In the genomic region with DNA sequence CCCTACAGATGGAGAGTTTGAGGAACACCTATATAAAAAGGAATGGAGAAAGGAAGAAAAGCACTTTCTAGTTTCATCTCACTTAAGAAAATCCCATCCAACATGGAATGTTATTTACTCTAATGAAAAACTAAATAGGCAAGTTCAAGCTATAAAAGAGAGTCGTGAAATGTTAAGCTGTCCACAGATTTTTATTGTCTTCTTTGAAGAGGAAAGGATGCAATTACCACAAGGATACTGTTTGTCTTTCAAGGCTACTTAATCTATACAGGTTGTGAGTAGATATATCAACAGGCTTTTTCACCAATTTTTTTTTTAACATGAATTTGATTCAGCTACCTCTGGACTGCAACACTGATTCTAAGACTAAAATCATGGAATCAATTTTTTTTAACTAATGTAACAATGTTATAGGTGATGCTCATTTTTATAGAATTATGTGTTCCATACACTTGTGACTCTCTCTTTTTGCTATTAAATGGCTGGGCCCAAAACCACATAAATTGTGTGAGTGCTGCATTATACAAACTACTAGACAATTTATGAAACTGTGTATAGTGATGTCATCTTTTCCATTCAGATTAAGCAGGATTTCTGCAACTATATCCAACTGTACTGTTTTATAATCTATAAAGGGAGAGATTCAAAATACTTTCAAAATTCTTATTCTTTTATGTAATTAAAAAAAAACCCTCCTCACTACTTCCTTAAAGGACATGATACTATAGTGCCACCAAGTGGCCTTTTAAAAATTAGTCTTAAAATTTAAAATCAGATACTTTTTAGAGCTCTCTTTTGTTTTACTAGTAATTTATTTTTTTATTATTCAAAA, we compare ENCODE assay signal across 8 cellular contexts. TPM values are rescaled to one million over a fixed set of nuclear protein-coding genes. Genes with fewer than 3 reads are reported as not detected.
A peak's percentile ranks its signal among the peaks of the same experiment; 100 is the strongest.
DNase-seq lines count a peak whose midpoint lies in the region; ATAC-seq and TF ChIP-seq lines count a peak whose summit lies in the region.

No MANE protein-coding gene starts in this region.

- WGBS in transverse colon (ENCODE audit: low coverage in 1 of 2), 2 donors, result 40 to 42% methylated on average over 1 of the region's 1 CpG

- TF ChIP-seq CTCF in WTC11 (IDR thresholded peaks at IDR 0.05), result no peak
- peak; percentile 50 to 69 (median 52) for TF ChIP-seq CTCF in transverse colon (IDR thresholded peaks at IDR 0.05)

- H3K9me3 Mint-ChIP-seq in WTC11, result no peaks in the 10 kb centered on the region

- H3K27me3 ChIP-seq in transverse colon, result no peaks in the 10 kb centered on the region

- no peaks in the 10 kb centered on the region for H3K4me1 Mint-ChIP-seq in WTC11

- peaks cover 0 to 24% (median 10%) of the 10 kb centered on the region in 4 donors for H3K36me3 ChIP-seq in transverse colon

- ATAC-seq in WTC11 (no peak), GM18520 (IDR thresholded peaks at IDR 0.05; ENCODE audit: unreplicated experiment) (no peak)

- DNase-seq in GF-D8 (lab: John Stamatoyannopoulos, UW), result peak; percentile 35
- peak; percentile 26 for DNase-seq in NCI-H146 treated with DMSO at 0.1 percent for 48 hours (lab: John Stamatoyannopoulos, UW; ENCODE audit: unreplicated experiment)
- DNase-seq in WTC11 (ENCODE audit: low spot score), result no peak
- DNase-seq in hepatic stellate cell (ENCODE audit: low spot score), result peak; percentile 15
- no peak for DNase-seq in transverse colon
- no peak for DNase-seq in mucosa of gallbladder (ENCODE audit: low spot score)
- no peak for DNase-seq in occipital lobe (lab: John Stamatoyannopoulos, UW)

- no peak for TF ChIP-seq EP300 in transverse colon (IDR thresholded peaks at IDR 0.05; ENCODE audit: low read depth)

- no peaks in the 10 kb centered on the region for H3K27me3 Mint-ChIP-seq in WTC11 (ENCODE audit: low read depth)

- H3K9me3 ChIP-seq in transverse colon, result no peaks in the 10 kb centered on the region

- in situ Hi-C loops in transverse colon (cut with MboI; ENCODE audit: low pct_ligation_motif_present in 1 of 4, low pct_unique_long_range_greater_than_20kb in 1 of 4, low sequenced_read_pairs in 3 of 4), result loop anchor here in 3 of 4 donors (25.0 kb wide), 2 partner anchors 169 to 269 kb away; no protein-coding TSS in a partner anchor

- H3K36me3 Mint-ChIP-seq in WTC11, result peaks cover 10% of the 10 kb centered on the region

- intact Hi-C loops in transverse colon (cut with DNase I; ENCODE audit: low total_unique reads), result loop anchor here (10.0 kb wide), 1 partner anchor 291 kb away; the partner anchor contains the start of gene TM7SF3

- no peak for TF ChIP-seq POLR2A in transverse colon (IDR thresholded peaks at IDR 0.05)

- no peak overlapping the region for H3K4me3 ChIP-seq in transverse colon

- H3K27ac Mint-ChIP-seq in WTC11, result peak overlapping the region; percentile 55; the same call in 1 of the 2 replicates

- H3K4me1 ChIP-seq in transverse colon, result peaks cover 0 to 22% (median 3%) of the 10 kb centered on the region in 4 donors

- no peak overlapping the region for H3K4me3 Mint-ChIP-seq in WTC11

- POLR2A ChIA-PET in WTC11 (lab: Charles Lee), result interaction anchor here (0.7 kb wide), 1 partner anchor 312 kb away, joined by 3 read pairs; no protein-coding TSS in a partner anchor

- H3K27ac ChIP-seq in transverse colon, result peak overlapping the region; percentile 30 to 49 (median 42)

- CTCF ChIA-PET in WTC11 (lab: Charles Lee), result interaction anchor here (0.6 to 7.2 kb wide), 49 partner anchors 9 to 1305 kb away, joined by 3 to 57 read pairs (median 4); partner anchors contain the start of genes MED21, STK38L and TM7SF3

TF ChIP-seq in WTC11, 78 proteins besides CTCF, POLR2A, EP300 and RAD21:
- TF ChIP-seq, protein P1, sequence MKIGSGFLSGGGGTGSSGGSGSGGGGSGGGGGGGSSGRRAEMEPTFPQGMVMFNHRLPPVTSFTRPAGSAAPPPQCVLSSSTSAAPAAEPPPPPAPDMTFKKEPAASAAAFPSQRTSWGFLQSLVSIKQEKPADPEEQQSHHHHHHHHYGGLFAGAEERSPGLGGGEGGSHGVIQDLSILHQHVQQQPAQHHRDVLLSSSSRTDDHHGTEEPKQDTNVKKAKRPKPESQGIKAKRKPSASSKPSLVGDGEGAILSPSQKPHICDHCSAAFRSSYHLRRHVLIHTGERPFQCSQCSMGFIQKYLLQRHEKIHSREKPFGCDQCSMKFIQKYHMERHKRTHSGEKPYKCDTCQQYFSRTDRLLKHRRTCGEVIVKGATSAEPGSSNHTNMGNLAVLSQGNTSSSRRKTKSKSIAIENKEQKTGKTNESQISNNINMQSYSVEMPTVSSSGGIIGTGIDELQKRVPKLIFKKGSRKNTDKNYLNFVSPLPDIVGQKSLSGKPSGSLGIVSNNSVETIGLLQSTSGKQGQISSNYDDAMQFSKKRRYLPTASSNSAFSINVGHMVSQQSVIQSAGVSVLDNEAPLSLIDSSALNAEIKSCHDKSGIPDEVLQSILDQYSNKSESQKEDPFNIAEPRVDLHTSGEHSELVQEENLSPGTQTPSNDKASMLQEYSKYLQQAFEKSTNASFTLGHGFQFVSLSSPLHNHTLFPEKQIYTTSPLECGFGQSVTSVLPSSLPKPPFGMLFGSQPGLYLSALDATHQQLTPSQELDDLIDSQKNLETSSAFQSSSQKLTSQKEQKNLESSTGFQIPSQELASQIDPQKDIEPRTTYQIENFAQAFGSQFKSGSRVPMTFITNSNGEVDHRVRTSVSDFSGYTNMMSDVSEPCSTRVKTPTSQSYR (CRISPR knock-in tag; IDR thresholded peaks at IDR 0.05), result no peak
- no peak for TF ChIP-seq MLX (CRISPR knock-in tag; IDR thresholded peaks at IDR 0.05)
- no peak for TF ChIP-seq KAT7 (CRISPR knock-in tag; IDR thresholded peaks at IDR 0.05; ENCODE audit: borderline replicate concordance)
- TF ChIP-seq, protein P2, sequence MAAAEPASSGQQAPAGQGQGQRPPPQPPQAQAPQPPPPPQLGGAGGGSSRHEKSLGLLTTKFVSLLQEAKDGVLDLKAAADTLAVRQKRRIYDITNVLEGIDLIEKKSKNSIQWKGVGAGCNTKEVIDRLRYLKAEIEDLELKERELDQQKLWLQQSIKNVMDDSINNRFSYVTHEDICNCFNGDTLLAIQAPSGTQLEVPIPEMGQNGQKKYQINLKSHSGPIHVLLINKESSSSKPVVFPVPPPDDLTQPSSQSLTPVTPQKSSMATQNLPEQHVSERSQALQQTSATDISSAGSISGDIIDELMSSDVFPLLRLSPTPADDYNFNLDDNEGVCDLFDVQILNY (CRISPR knock-in tag; IDR thresholded peaks at IDR 0.05), result no peak
- no peak for TF ChIP-seq NFATC4 (CRISPR knock-in tag; IDR thresholded peaks at IDR 0.05)
- no peak for TF ChIP-seq ZNF263 (CRISPR knock-in tag; IDR thresholded peaks at IDR 0.05; ENCODE audit: low read depth)
- no peak for TF ChIP-seq PREB (CRISPR knock-in tag; IDR thresholded peaks at IDR 0.05; ENCODE audit: borderline replicate concordance)
- TF ChIP-seq SOX15 (CRISPR knock-in tag; IDR thresholded peaks at IDR 0.05), result no peak
- TF ChIP-seq NR1H2 (CRISPR knock-in tag; IDR thresholded peaks at IDR 0.05), result no peak
- no peak for TF ChIP-seq GRHL2 (CRISPR knock-in tag; IDR thresholded peaks at IDR 0.05; ENCODE audit: insufficient replicate concordance, severe bottlenecking)
TF ChIP-seq in WTC11: peak in this region for 0.

RNA-seq across cellular contexts. Expression of gene BMAL2, which starts 26.7 kb away (rescaled TPM):
- total RNA-seq in WTC11 (2021), result 11.1 to 16.2 TPM (median 13.6 TPM) in 3 replicates
- total RNA-seq in transverse colon, result 1 to 10 TPM in 2 of 4 donors, under 1 TPM in 2; 0.75 to 1.7 (median 1.3) TPM
- 8.2 TPM for total RNA-seq in mucosa of gallbladder
- total RNA-seq in occipital lobe, result 62.2 TPM

Comparison
In these comparisons a context has a peak if more than half of its experiments do, and no peak if none do; other contexts are left out.
1. DNase-seq: peak in GF-D8 (single experiment), NCI-H146 treated with DMSO at 0.1 percent for 48 hours (single experiment) and hepatic stellate cell (single experiment); none in WTC11 (single experiment), transverse colon (single experiment), mucosa of gallbladder (single experiment) and occipital lobe (single experiment).